Comparison of ENCODE assay signal across 1 cellular context in the genomic region with DNA sequence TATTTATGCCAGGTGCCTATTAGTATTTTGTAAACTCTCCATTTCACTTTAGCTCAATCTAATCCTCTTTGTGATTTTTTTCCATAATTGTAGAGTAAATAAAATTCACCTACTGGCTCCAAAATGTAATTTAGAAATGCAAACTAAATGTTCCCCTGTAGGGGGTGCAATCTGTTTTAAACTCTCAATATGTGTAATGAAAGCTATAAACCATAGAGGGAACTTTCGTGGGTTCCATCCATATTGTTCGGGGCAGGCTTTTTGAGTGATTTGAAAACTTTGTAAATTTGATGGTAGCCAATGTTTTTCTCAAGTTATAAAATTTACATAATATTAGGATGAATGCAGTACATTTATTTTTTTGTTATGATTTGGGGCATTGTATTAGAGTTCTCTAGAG.
TF ChIP-seq lines count a peak whose summit lies in the region.

No MANE protein-coding gene starts in this region.

TF ChIP-seq in H1, 55 proteins besides CTCF, POLR2A, EP300 and RAD21 (continued from another document):
- TF ChIP-seq, protein P1, sequence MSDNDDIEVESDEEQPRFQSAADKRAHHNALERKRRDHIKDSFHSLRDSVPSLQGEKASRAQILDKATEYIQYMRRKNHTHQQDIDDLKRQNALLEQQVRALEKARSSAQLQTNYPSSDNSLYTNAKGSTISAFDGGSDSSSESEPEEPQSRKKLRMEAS (IDR thresholded peaks at IDR 0.05): no peak
- TF ChIP-seq CREB1 (IDR thresholded peaks at IDR 0.05) (no peak), EZH2 (IDR thresholded peaks at IDR 0.05; ENCODE audit: low read depth, low read length, severe bottlenecking) (no peak), SP4 (IDR thresholded peaks at IDR 0.05; ENCODE audit: low read length) (no peak), BACH1 (IDR thresholded peaks at IDR 0.05; ENCODE audit: low read length) (no peak), ASH2L (IDR thresholded peaks at IDR 0.05; ENCODE audit: low read length) (no peak), FOSL1 (IDR thresholded peaks at IDR 0.05; ENCODE audit: insufficient read depth, low read depth, low read length) (no peak), TEAD4 (IDR thresholded peaks at IDR 0.05; ENCODE audit: low read depth, low read length) (no peak), RXRA (IDR thresholded peaks at IDR 0.05; ENCODE audit: insufficient read depth, low read depth, low read length) (no peak), SIRT6 (IDR thresholded peaks at IDR 0.05; ENCODE audit: low read length) (no peak), PHF8 (conservative IDR thresholded peaks at IDR 0.05; ENCODE audit: low read depth, low read length) (no peak), RNF2 (IDR thresholded peaks at IDR 0.05; ENCODE audit: borderline replicate concordance, low read depth, low read length, missing control alignments, poor library complexity, severe bottlenecking) (no peak), SAP30 (IDR thresholded peaks at IDR 0.05; ENCODE audit: insufficient read depth, insufficient replicate concordance, low read length) (no peak), BRCA1 (IDR thresholded peaks at IDR 0.05; ENCODE audit: low read depth, low read length) (no peak)
- TF ChIP-seq, protein P2, sequence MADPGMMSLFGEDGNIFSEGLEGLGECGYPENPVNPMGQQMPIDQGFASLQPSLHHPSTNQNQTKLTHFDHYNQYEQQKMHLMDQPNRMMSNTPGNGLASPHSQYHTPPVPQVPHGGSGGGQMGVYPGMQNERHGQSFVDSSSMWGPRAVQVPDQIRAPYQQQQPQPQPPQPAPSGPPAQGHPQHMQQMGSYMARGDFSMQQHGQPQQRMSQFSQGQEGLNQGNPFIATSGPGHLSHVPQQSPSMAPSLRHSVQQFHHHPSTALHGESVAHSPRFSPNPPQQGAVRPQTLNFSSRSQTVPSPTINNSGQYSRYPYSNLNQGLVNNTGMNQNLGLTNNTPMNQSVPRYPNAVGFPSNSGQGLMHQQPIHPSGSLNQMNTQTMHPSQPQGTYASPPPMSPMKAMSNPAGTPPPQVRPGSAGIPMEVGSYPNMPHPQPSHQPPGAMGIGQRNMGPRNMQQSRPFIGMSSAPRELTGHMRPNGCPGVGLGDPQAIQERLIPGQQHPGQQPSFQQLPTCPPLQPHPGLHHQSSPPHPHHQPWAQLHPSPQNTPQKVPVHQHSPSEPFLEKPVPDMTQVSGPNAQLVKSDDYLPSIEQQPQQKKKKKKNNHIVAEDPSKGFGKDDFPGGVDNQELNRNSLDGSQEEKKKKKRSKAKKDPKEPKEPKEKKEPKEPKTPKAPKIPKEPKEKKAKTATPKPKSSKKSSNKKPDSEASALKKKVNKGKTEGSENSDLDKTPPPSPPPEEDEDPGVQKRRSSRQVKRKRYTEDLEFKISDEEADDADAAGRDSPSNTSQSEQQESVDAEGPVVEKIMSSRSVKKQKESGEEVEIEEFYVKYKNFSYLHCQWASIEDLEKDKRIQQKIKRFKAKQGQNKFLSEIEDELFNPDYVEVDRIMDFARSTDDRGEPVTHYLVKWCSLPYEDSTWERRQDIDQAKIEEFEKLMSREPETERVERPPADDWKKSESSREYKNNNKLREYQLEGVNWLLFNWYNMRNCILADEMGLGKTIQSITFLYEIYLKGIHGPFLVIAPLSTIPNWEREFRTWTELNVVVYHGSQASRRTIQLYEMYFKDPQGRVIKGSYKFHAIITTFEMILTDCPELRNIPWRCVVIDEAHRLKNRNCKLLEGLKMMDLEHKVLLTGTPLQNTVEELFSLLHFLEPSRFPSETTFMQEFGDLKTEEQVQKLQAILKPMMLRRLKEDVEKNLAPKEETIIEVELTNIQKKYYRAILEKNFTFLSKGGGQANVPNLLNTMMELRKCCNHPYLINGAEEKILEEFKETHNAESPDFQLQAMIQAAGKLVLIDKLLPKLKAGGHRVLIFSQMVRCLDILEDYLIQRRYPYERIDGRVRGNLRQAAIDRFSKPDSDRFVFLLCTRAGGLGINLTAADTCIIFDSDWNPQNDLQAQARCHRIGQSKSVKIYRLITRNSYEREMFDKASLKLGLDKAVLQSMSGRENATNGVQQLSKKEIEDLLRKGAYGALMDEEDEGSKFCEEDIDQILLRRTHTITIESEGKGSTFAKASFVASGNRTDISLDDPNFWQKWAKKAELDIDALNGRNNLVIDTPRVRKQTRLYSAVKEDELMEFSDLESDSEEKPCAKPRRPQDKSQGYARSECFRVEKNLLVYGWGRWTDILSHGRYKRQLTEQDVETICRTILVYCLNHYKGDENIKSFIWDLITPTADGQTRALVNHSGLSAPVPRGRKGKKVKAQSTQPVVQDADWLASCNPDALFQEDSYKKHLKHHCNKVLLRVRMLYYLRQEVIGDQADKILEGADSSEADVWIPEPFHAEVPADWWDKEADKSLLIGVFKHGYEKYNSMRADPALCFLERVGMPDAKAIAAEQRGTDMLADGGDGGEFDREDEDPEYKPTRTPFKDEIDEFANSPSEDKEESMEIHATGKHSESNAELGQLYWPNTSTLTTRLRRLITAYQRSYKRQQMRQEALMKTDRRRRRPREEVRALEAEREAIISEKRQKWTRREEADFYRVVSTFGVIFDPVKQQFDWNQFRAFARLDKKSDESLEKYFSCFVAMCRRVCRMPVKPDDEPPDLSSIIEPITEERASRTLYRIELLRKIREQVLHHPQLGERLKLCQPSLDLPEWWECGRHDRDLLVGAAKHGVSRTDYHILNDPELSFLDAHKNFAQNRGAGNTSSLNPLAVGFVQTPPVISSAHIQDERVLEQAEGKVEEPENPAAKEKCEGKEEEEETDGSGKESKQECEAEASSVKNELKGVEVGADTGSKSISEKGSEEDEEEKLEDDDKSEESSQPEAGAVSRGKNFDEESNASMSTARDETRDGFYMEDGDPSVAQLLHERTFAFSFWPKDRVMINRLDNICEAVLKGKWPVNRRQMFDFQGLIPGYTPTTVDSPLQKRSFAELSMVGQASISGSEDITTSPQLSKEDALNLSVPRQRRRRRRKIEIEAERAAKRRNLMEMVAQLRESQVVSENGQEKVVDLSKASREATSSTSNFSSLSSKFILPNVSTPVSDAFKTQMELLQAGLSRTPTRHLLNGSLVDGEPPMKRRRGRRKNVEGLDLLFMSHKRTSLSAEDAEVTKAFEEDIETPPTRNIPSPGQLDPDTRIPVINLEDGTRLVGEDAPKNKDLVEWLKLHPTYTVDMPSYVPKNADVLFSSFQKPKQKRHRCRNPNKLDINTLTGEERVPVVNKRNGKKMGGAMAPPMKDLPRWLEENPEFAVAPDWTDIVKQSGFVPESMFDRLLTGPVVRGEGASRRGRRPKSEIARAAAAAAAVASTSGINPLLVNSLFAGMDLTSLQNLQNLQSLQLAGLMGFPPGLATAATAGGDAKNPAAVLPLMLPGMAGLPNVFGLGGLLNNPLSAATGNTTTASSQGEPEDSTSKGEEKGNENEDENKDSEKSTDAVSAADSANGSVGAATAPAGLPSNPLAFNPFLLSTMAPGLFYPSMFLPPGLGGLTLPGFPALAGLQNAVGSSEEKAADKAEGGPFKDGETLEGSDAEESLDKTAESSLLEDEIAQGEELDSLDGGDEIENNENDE (IDR thresholded peaks at IDR 0.05; ENCODE audit: insufficient replicate concordance, low read length): no peak
- TF ChIP-seq, protein P3, sequence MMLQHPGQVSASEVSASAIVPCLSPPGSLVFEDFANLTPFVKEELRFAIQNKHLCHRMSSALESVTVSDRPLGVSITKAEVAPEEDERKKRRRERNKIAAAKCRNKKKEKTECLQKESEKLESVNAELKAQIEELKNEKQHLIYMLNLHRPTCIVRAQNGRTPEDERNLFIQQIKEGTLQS (IDR thresholded peaks at IDR 0.05; ENCODE audit: insufficient read depth, low read depth, low read length): no peak
